In genomic region chr2:32018789-32019482, GRCh38 we compare ENCODE assay signal across 8 cellular contexts. TPM values are rescaled to one million over a fixed set of nuclear protein-coding genes. Genes with fewer than 3 reads are reported as not detected.
DNase-seq lines count a peak whose midpoint lies in the region; ATAC-seq, FAIRE-seq and TF ChIP-seq lines count a peak whose summit lies in the region.
"Not testable (repeated sequence)": the region's sequence is repeated elsewhere in the genome, so short reads cannot be mapped to it uniquely, and the experiment has no call there.

No MANE protein-coding gene starts in this region.

- not testable (repeated sequence) for H3K4me3 Mint-ChIP-seq in MCF 10A (ENCODE audit: unreplicated experiment)

- DNase-seq in A549 (ENCODE audit: low read depth in 1 of 2, low spot score in 1 of 2): not testable (repeated sequence)
- peak; percentile 4 for DNase-seq in Daoy (ENCODE audit: low read depth)
- DNase-seq in NCI-H1694 (lab: John Stamatoyannopoulos, UW): peak; percentile 26
- DNase-seq in RCC 7860 (ENCODE audit: low spot score): peak; percentile 28
- peak; percentile 16 for DNase-seq in MCF 10A (ENCODE audit: unreplicated experiment)
- DNase-seq in kidney tubule cell (ENCODE audit: low spot score): peak; percentile 71
- DNase-seq in renal cortical epithelial cell (ENCODE audit: low read depth): peak; percentile 54

- intact Hi-C loops in MCF 10A (cut with micrococcal nuclease): not testable (repeated sequence)

- not testable (repeated sequence) for H3K9me3 Mint-ChIP-seq in MCF 10A (ENCODE audit: unreplicated experiment)

- FAIRE-seq in A549 (lab: Jason Lieb, UNC); RCC 7860 (lab: Jason Lieb, UNC): not testable (repeated sequence)

- H3K27ac Mint-ChIP-seq in MCF 10A (ENCODE audit: low read depth, unreplicated experiment): not testable (repeated sequence)

- CTCF ChIA-PET in A549 (lab: Yijun Ruan, JAX) (interaction anchor here (1.2 kb wide), 1 partner anchor 81 kb away, joined by 3 read pairs; no protein-coding TSS in a partner anchor), MCF 10A (lab: Yijun Ruan, JAX) (interaction anchor here (0.7 to 0.8 kb wide), 2 partner anchors 19 to 132 kb away, joined by 3 to 4 read pairs; no protein-coding TSS in a partner anchor)

- WGBS in A549 (ENCODE audit: missing lambda C conversion rate): 79% methylated on average over 9 of the region's 9 CpGs

- not testable (repeated sequence) for H3K27ac ChIP-seq in A549

- H3K4me3 ChIP-seq in A549: not testable (repeated sequence)

- TF ChIP-seq CTCF in A549 (IDR thresholded peaks at IDR 0.05); MCF 10A (IDR thresholded peaks at IDR 0.05; ENCODE audit: unreplicated experiment): not testable (repeated sequence)

- not testable (repeated sequence) for H3K4me2 ChIP-seq in A549

- POLR2A ChIA-PET in A549 (lab: Yijun Ruan, JAX) (interaction anchor here (1.6 kb wide), 1 partner anchor 21 kb away, joined by 7 read pairs; the partner anchor contains the start of gene DPY30), MCF 10A (lab: Yijun Ruan, JAX) (interaction anchor here (0.6 to 1.5 kb wide), 5 partner anchors 10 to 88 kb away, joined by 4 to 6 read pairs (median 5); partner anchors contain the start of gene DPY30)

- H3K36me3 Mint-ChIP-seq in MCF 10A (ENCODE audit: insufficient read depth, unreplicated experiment): peaks cover 48% of the 10 kb centered on the region

- not testable (repeated sequence) for H3K9me3 ChIP-seq in A549

- not testable (repeated sequence) for TF ChIP-seq RAD21 in A549 (conservative IDR thresholded peaks at IDR 0.05 in 1 of 2, IDR thresholded peaks at IDR 0.05 in 1 of 2)

- not testable (repeated sequence) for TF ChIP-seq POLR2A in A549 (IDR thresholded peaks at IDR 0.05; ENCODE audit: low read length)

- TF ChIP-seq EP300 in A549 (IDR thresholded peaks at IDR 0.05): not testable (repeated sequence)

- not testable (repeated sequence) for H3K27me3 Mint-ChIP-seq in MCF 10A (ENCODE audit: insufficient read depth, unreplicated experiment)

- H3K4me1 Mint-ChIP-seq in MCF 10A (ENCODE audit: insufficient read depth, unreplicated experiment): not testable (repeated sequence)

- not testable (repeated sequence) for H3K4me1 ChIP-seq in A549

- ATAC-seq in A549: peak in 1 of 2 experiments; percentile 58; a peak in 3 of 6 replicates
- ATAC-seq in esophagus mucosa: peak; percentile 90

- BruUV-seq in MCF 10A (replicated peaks; lab: Mats Ljungman, UMichigan): not testable (repeated sequence)

TF ChIP-seq in A549, 52 proteins besides CTCF, POLR2A, EP300 and RAD21:
- TF ChIP-seq FOSL2 (IDR thresholded peaks at IDR 0.05): not testable (repeated sequence)
- peak; percentile 35; the same call in 1 of the 2 replicates for TF ChIP-seq FOSL2 (CRISPR knock-in tag; IDR thresholded peaks at IDR 0.05)

RNA-seq across cellular contexts. Expression of gene MEMO1, which starts 8.1 kb away (rescaled TPM):
- polyA plus RNA-seq in A549 (2011; rRNA removed): 72.9 and 87.0 TPM in 2 replicates
- 67.5 and 84.5 TPM in 2 replicates for polyA plus RNA-seq in A549 (2012; cell fraction: cytosol; rRNA removed)
- 39.3 and 39.5 TPM in 2 replicates for polyA plus RNA-seq in A549 (2012; cell fraction: nucleus; rRNA removed)
- 77.3 to 91.6 TPM (median 80.2 TPM) in 3 replicates for polyA plus RNA-seq in A549 (2017; fragmentation: RNase III; extraction: RNeasy Plus Mini Kit Qiagen cat#74134 plus additional on column Dnase treatment)
- 44.7 and 54.5 TPM in 2 replicates for polyA minus RNA-seq in A549 (2011; rRNA and poly(A)+ RNA removed)
- total RNA-seq in Daoy (2014; rRNA removed; shearing (Covaris generic)): 15.0 and 37.0 TPM in 2 replicates
- total RNA-seq in MCF 10A (2022): 43.0 and 54.6 TPM in 2 replicates
- 52.2 TPM for total RNA-seq in esophagus mucosa
- total RNA-seq in renal cortical epithelial cell: 30.9 and 66.5 TPM in 2 replicates

RNA-seq across cellular contexts. Expression of gene DPY30, which starts 20.7 kb away (rescaled TPM):
- polyA plus RNA-seq in A549 (2011; rRNA removed): 176 and 239 TPM in 2 replicates
- 108 and 161 TPM in 2 replicates for polyA plus RNA-seq in A549 (2012; cell fraction: cytosol; rRNA removed)
- polyA plus RNA-seq in A549 (2012; cell fraction: nucleus; rRNA removed): 33.7 and 52.3 TPM in 2 replicates
- 142 to 155 TPM (median 153 TPM) in 3 replicates for polyA plus RNA-seq in A549 (2017; fragmentation: RNase III; extraction: RNeasy Plus Mini Kit Qiagen cat#74134 plus additional on column Dnase treatment)
- polyA minus RNA-seq in A549 (2011; rRNA and poly(A)+ RNA removed): 17.8 and 23.9 TPM in 2 replicates
- 119 and 141 TPM in 2 replicates for total RNA-seq in Daoy (2014; rRNA removed; shearing (Covaris generic))
- 52.1 and 54.7 TPM in 2 replicates for total RNA-seq in MCF 10A (2022)
- 55.9 TPM for total RNA-seq in esophagus mucosa
- 54.7 and 61.0 TPM in 2 replicates for total RNA-seq in renal cortical epithelial cell

RNA-seq across cellular contexts. Expression of gene SPAST, which starts 44.4 kb away (rescaled TPM):
- polyA plus RNA-seq in A549 (2011; rRNA removed) (31.1 and 36.3 TPM in 2 replicates), A549 (2017; fragmentation: RNase III; extraction: RNeasy Plus Mini Kit Qiagen cat#74134 plus additional on column Dnase treatment) (18.3 to 19.1 TPM (median 18.7 TPM) in 3 replicates)
- 5.3 and 6.0 TPM in 2 replicates for polyA plus RNA-seq in A549 (2012; cell fraction: cytosol; rRNA removed)
- polyA plus RNA-seq in A549 (2012; cell fraction: nucleus; rRNA removed): 2.6 and 3.6 TPM in 2 replicates
- 14.4 and 15.4 TPM in 2 replicates for polyA minus RNA-seq in A549 (2011; rRNA and poly(A)+ RNA removed)
- 25.2 and 32.5 TPM in 2 replicates for total RNA-seq in Daoy (2014; rRNA removed; shearing (Covaris generic))
- total RNA-seq in MCF 10A (2022) (20.4 and 23.8 TPM in 2 replicates), esophagus mucosa (12.0 TPM), renal cortical epithelial cell (25.4 and 33.1 TPM in 2 replicates)
